ENCODE assay signal across 8 cellular contexts in the genomic region with DNA sequence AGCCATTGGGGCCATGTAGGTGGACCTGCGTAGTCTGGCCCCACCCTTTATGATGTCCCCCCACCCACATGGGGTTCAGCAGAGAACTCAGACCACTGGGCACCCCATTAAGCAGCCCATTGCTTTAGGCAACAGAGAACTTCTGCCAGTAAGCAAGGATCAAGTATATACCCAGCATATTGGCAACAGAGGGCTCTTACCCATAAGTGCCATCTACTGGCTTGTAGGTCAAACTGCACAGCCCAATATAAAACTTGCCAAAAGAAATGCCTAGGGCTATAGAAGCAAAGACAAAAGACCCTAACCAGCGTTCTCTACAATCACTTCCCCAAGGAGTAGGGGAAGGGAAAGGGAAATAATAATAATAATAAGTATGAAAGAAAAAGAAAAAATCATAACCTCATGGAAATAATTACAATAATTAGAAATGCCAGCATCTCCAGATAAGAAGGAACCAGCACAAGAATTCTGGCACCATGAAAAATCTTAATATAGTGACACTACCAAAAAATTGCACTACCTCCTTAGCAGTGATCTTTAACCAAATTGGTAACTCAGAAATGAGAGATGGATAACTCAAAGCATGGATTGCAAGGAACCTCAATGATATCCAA.
DNase-seq lines count a peak whose midpoint lies in the region; ATAC-seq and TF ChIP-seq lines count a peak whose summit lies in the region.

No MANE protein-coding gene starts in this region.

- H3K27ac ChIP-seq in C4-2B = no peak overlapping the region

- DNase-seq in NCI-H460 (ENCODE audit: extremely low read depth, low read depth) (peak; percentile 17), fibroblast of the conjunctiva (ENCODE audit: low read depth) (peak; percentile 18), hypothalamus (lab: John Stamatoyannopoulos, UW) (no peak), RKO (ENCODE audit: low spot score) (no peak), NCI-H146 (lab: John Stamatoyannopoulos, UW) (no peak)

- TF ChIP-seq CTCF in C4-2B (conservative IDR thresholded peaks at IDR 0.05) = peak; percentile 77

- ATAC-seq in GM19328 (IDR thresholded peaks at IDR 0.05; ENCODE audit: unreplicated experiment) = peak; percentile 77
- no peak for ATAC-seq in HG03457 (IDR thresholded peaks at IDR 0.05; ENCODE audit: unreplicated experiment)

Comparison
In these comparisons a context has a peak if more than half of its experiments do, and no peak if none do; other contexts are left out.
1. DNase-seq: peak in NCI-H460 (single experiment) and fibroblast of the conjunctiva (single experiment); none in hypothalamus (0 of 51), RKO (single experiment) and NCI-H146 (single experiment).